ENCODE assay signal across 22 cellular contexts in the genomic region with DNA sequence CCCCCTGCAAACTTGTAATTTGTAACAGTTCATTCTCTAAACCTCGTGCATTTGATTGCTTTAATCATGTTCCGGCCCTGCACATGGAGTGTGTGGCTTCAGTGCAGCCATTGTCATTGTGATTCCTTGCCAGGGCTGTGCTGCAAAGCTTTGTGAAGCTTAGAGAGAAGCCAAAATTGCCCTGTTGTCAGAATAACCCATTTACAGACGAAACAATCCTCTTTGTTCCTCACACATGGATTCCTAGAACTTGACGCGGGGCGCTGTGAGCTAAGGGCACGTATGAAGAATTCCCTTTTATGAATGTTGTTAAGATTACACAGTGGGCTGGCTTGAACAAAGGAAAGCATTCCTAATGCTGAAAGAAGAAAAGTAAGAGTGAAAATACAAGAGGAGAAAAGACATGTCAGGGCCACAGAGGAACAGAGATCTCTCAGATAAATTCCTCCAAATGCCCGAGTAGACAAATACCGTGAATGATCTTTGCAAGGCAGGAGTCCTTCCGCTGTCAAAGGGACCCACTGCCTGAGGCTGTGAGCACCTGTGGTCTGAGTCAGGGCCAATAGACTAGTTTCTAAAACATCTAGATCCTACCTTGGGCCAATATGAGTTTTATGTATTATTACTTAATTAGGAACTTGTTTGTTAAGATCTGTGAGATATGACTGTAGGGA.
DNase-seq lines count a peak whose midpoint lies in the region; ATAC-seq and TF ChIP-seq lines count a peak whose summit lies in the region.
"Had no signal": no experiment of that assay in that cellular context is flagged by ENCODE, and none has a peak within 500 bp of the region (broad histone marks: within the 10 kb centered on the region; RNA-seq: fewer than 3 reads in every experiment).

No MANE protein-coding gene starts in this region.

- H2AFZ ChIP-seq in H9 (ENCODE audit: low read length) = no peak overlapping the region

- no peak overlapping the region for H3K18ac ChIP-seq in H9 (ENCODE audit: insufficient read length, low read depth, low read length)

- H3K27me3 ChIP-seq in H9 (ENCODE audit: insufficient read depth, low read length) (no peaks in the 10 kb centered on the region), dorsolateral prefrontal cortex (no peaks in the 10 kb centered on the region), iPS-20b (ENCODE audit: insufficient read depth, low read length) (no peaks in the 10 kb centered on the region)
- H3K27me3 ChIP-seq: cardiac muscle cell, neutrophil, uterus had no signal

- no peak overlapping the region for H2AK5ac ChIP-seq in H9 (ENCODE audit: insufficient read length, low read length)

- H4K20me1 ChIP-seq in H9 (ENCODE audit: control insufficient read depth, insufficient read depth, insufficient read length) = no peaks in the 10 kb centered on the region

- H3K56ac ChIP-seq in H9 (ENCODE audit: insufficient read length, low read depth, low read length) = no peak overlapping the region

- no peak overlapping the region for H2BK20ac ChIP-seq in H9 (ENCODE audit: low read depth, low read length, poor library complexity, severe bottlenecking)

- H3K36me3 ChIP-seq in iPS-20b (ENCODE audit: insufficient read depth, low read depth, low read length) = peaks cover 38% of the 10 kb centered on the region
- H3K36me3 ChIP-seq: cardiac muscle cell, heart left ventricle, neutrophil, uterus had no signal

- H3K79me1 ChIP-seq in H9 (ENCODE audit: insufficient read depth, low read depth, low read length, poor library complexity, severe bottlenecking) = no peaks in the 10 kb centered on the region

- no peak overlapping the region for H3K4me2 ChIP-seq in H9 (ENCODE audit: insufficient read depth, insufficient read length, low read length)
- H3K4me2 ChIP-seq: A549, KMS-11, smooth muscle cell had no signal

- TF ChIP-seq CTCF in H9 (conservative IDR thresholded peaks at IDR 0.05) (no peak), dorsolateral prefrontal cortex (IDR thresholded peaks at IDR 0.05 in 54 of 56, conservative IDR thresholded peaks at IDR 0.05 in 2 of 56; ENCODE audit: low read depth in 1 of 56, partially characterized antibody in 56 of 56) (peak in 23 of 56 donors; percentile 7 to 52 (median 25))

- H3K36me3 Mint-ChIP-seq in H9 (ENCODE audit: insufficient read depth in 1 of 3, low read depth in 3 of 3) (peaks cover 59 to 74% (median 64%) of the 10 kb centered on the region in 3 experiments), T-helper 17 cell (ENCODE audit: low read depth) (no peaks in the 10 kb centered on the region)
- H3K36me3 Mint-ChIP-seq: T-cell had no signal

- H3K9ac ChIP-seq in H9 (ENCODE audit: extremely low read depth, insufficient read length, low read length) (no peak overlapping the region), iPS-20b (ENCODE audit: low read depth, low read length) (peak overlapping the region; percentile 1; the same call in 1 of the 2 replicates)
- H3K9ac ChIP-seq: KMS-11 had no signal

- H3T11ph ChIP-seq in H9 (ENCODE audit: low read length) = no peak overlapping the region

- H2BK5ac ChIP-seq in H9 (ENCODE audit: insufficient read length, low read length) = no peak overlapping the region

- H4K8ac ChIP-seq in H9 (replicated peaks; ENCODE audit: insufficient read length, low read depth, low read length) = no peak overlapping the region

- no peak overlapping the region for H2BK12ac ChIP-seq in H9 (ENCODE audit: insufficient read length, low read depth, low read length)

- peaks cover 18 to 22% of the 10 kb centered on the region in 2 experiments for H3K9me3 Mint-ChIP-seq in H9

- H3K14ac ChIP-seq in H9 (ENCODE audit: insufficient read depth, low read length) = no peak overlapping the region

- H3K4ac ChIP-seq in H9 (ENCODE audit: low read depth, low read length) = no peak overlapping the region

- H3K23ac ChIP-seq in H9 (ENCODE audit: insufficient read length, low read depth, low read length) = no peak overlapping the region

- H3K4me1 Mint-ChIP-seq in H9 (peaks cover 43 to 56% of the 10 kb centered on the region in 2 experiments), T-helper 17 cell (no peaks in the 10 kb centered on the region)
- H3K4me1 Mint-ChIP-seq: T-cell had no signal

- no peaks in the 10 kb centered on the region for H3K23me2 ChIP-seq in H9 (ENCODE audit: insufficient read length, low read depth, low read length, poor library complexity, severe bottlenecking)

- no peak overlapping the region for H4K91ac ChIP-seq in H9 (ENCODE audit: insufficient read length, low read depth, low read length)

- DNase-seq in H9 (no peak), dorsolateral prefrontal cortex (peak in 9 of 10 donors; percentile 34 to 82 (median 67)), occipital lobe (lab: John Stamatoyannopoulos, UW) (peak; percentile 36), T-helper 17 cell (no peak), NCI-H82 (lab: John Stamatoyannopoulos, UW) (no peak), dedifferentiated amniotic fluid mesenchymal stem cell (ENCODE audit: extremely low spot score) (no peak)
- DNase-seq: activated gamma-delta T cell treated with Interleukin-2 at 50 U/mL for 16 hours; heart left ventricle; NCI-H146; NK-92 treated with Interleukin-12 subunit alpha and Interleukin-12 subunit beta, amount 100 ng/mL, for 24 hours; SIG-M5; T-cell; uterus had no signal

- H3K27me3 Mint-ChIP-seq in H9 (ENCODE audit: low read depth) = no peaks in the 10 kb centered on the region
- H3K27me3 Mint-ChIP-seq in T-helper 17 cell = peaks cover 8% of the 10 kb centered on the region
- H3K27me3 Mint-ChIP-seq: dendritic cell treated with granulocyte-macrophage colony-stimulating factor and Interleukin-4, amounts not matched to agents 40 ng/mL and 50 ng/mL, for 4 days had no signal

- ATAC-seq in HG02973 (IDR thresholded peaks at IDR 0.05; ENCODE audit: unreplicated experiment) = no peak
- no peak for ATAC-seq in T-helper 17 cell
- ATAC-seq: A549, heart left ventricle, Panc1, T-cell had no signal

- intact Hi-C loops in dorsolateral prefrontal cortex (cut with DNase I) = loop anchor here in 1 of 2 donors (10.0 kb wide), 2 partner anchors 120 to 580 kb away; no protein-coding TSS in a partner anchor

- no peak overlapping the region for H2BK15ac ChIP-seq in H9 (ENCODE audit: low read depth, low read length)

- no peak overlapping the region for H3K27ac ChIP-seq in H9 (ENCODE audit: insufficient read length, low read depth, low read length)
- H3K27ac ChIP-seq in dorsolateral prefrontal cortex = peak overlapping the region in 55 of 59 donors; percentile 12 to 93 (median 79)
- no peak overlapping the region for H3K27ac ChIP-seq in iPS-20b (ENCODE audit: low read length)
- H3K27ac ChIP-seq: A549, cardiac muscle cell, heart left ventricle, KMS-11, neutrophil, uterus had no signal

- H3K4me3 ChIP-seq in dorsolateral prefrontal cortex = peak overlapping the region in 20 of 59 donors; percentile 3 to 51 (median 13)
- no peak overlapping the region for H3K4me3 ChIP-seq in iPS-20b (ENCODE audit: low read length)
- H3K4me3 ChIP-seq: A549, cardiac muscle cell, heart left ventricle, smooth muscle cell, uterus had no signal

- WGBS in H9 (ENCODE audit: extremely low coverage, insufficient read length, low lambda C conversion rate) = no CpG with 5 or more reads among the region's 10 CpGs

- peak overlapping the region in 2 of 3 experiments; percentile 71 to 72; a peak in 5 of 7 replicates for H3K27ac Mint-ChIP-seq in H9
- no peak overlapping the region for H3K27ac Mint-ChIP-seq in T-helper 17 cell
- H3K27ac Mint-ChIP-seq: dendritic cell treated with granulocyte-macrophage colony-stimulating factor and Interleukin-4, amounts not matched to agents 40 ng/mL and 50 ng/mL, for 4 days; T-cell had no signal

- H2BK120ac ChIP-seq in H9 (ENCODE audit: low read depth, low read length, poor library complexity, severe bottlenecking) = no peak overlapping the region

- H3K79me2 ChIP-seq in H9 (ENCODE audit: insufficient read depth, low read length) = no peaks in the 10 kb centered on the region

- H3K4me1 ChIP-seq in H9 (ENCODE audit: insufficient read depth, low read length) (no peaks in the 10 kb centered on the region; the same call in 1 of the 2 replicates), iPS-20b (ENCODE audit: insufficient read depth, low read length) (peaks cover 19% of the 10 kb centered on the region; the same call in 1 of the 2 replicates)
- H3K4me1 ChIP-seq: A549, heart left ventricle, uterus had no signal

- no peak overlapping the region for H4K5ac ChIP-seq in H9 (ENCODE audit: insufficient read length, low read depth, low read length)

- no peaks in the 10 kb centered on the region for H3K9me3 ChIP-seq in H9 (ENCODE audit: control insufficient read depth, low read depth, low read length)
- peaks cover 6% of the 10 kb centered on the region; the same call in 1 of the 2 replicates for H3K9me3 ChIP-seq in iPS-20b (ENCODE audit: insufficient read depth, low read depth, low read length)
- H3K9me3 ChIP-seq in T-helper 17 cell (ENCODE audit: control insufficient read depth, low read length, poor library complexity, severe bottlenecking) = no peaks in the 10 kb centered on the region
- H3K9me3 ChIP-seq: A549, heart left ventricle, neutrophil, uterus had no signal

- no peak overlapping the region for H3K4me3 Mint-ChIP-seq in H9
- H3K4me3 Mint-ChIP-seq in T-helper 17 cell = no peak overlapping the region
- H3K4me3 Mint-ChIP-seq: dendritic cell treated with granulocyte-macrophage colony-stimulating factor and Interleukin-4, amounts not matched to agents 40 ng/mL and 50 ng/mL, for 4 days; T-cell had no signal

Comparison
In these comparisons a context has a peak if more than half of its experiments do, and no peak if none do; other contexts are left out.
1. DNase-seq: peak in dorsolateral prefrontal cortex (9 of 10) and occipital lobe (single experiment); none in H9 (single experiment), T-helper 17 cell (0 of 3), NCI-H82 (single experiment) and dedifferentiated amniotic fluid mesenchymal stem cell (single experiment).
2. H3K27ac ChIP-seq: peak in dorsolateral prefrontal cortex (55 of 59); none in H9 (single experiment) and iPS-20b (single experiment).